28 cellular contexts compared by ENCODE assay signal in genomic region chr6:31187780-31188194, GRCh38. TPM values are rescaled to one million over a fixed set of nuclear protein-coding genes. Genes with fewer than 3 reads are reported as not detected.
DNase-seq lines count a peak whose midpoint lies in the region; ATAC-seq and TF ChIP-seq lines count a peak whose summit lies in the region.
"Had no signal": no experiment of that assay in that cellular context is flagged by ENCODE, and none has a peak within 500 bp of the region (broad histone marks: within the 10 kb centered on the region; RNA-seq: fewer than 3 reads in every experiment).

No MANE protein-coding gene starts in this region.

- H3K27me3 Mint-ChIP-seq in nephron (ENCODE audit: low read depth), result no peaks in the 10 kb centered on the region
- H3K27me3 Mint-ChIP-seq: activated naive CD8-positive, alpha-beta T cell treated with anti-CD3 and anti-CD28 coated beads, Interleukin-2, amount 10 ng/mL, durations not matched to agents 7 days and 5 days; CD4-positive, alpha-beta memory T cell had no signal

- no TSS peak for BruUV-seq in PC-3 (replicated peaks; lab: Mats Ljungman, UMichigan)

- H3K9ac ChIP-seq in PC-3 (ENCODE audit: low read length) (no peak overlapping the region), colonic mucosa (ENCODE audit: low read depth in 2 of 2, low read length in 2 of 2) (peak overlapping the region in 1 of 2 donors; percentile 3)

- H3K27me3 ChIP-seq in PC-3 (ENCODE audit: low read length), result no peaks in the 10 kb centered on the region
- H3K27me3 ChIP-seq in colonic mucosa, result no peaks in the 10 kb centered on the region
- H3K27me3 ChIP-seq: ovary, right lobe of liver had no signal

- intact Hi-C loops in PC-3 (cut with micrococcal nuclease), result no loop called here
- intact Hi-C loops in colonic mucosa (cut with DNase I), result loop anchor here (2.0 kb wide), 1 partner anchor 43 kb away; no protein-coding TSS in a partner anchor

- peak; percentile 98 for DNase-seq in Caki2 (ENCODE audit: low read depth)
- peak; percentile 33 for DNase-seq in PC-3
- peak; percentile 65 for DNase-seq in colonic mucosa
- no peak for DNase-seq in RPMI8226
- DNase-seq in Ammon's horn (ENCODE audit: low spot score), result no peak
- no peak for DNase-seq in hippocampal formation (lab: John Stamatoyannopoulos, UW)
- DNase-seq in AG08396 (ENCODE audit: low spot score), result no peak
- DNase-seq: activated CD4-positive, alpha-beta T cell treated with anti-CD3 and anti-CD28 coated beads, Interleukin-2, amount 50 U/mL, for 4 hours; activated CD8-positive, alpha-beta memory T cell treated with anti-CD3 and anti-CD28 coated beads, Interleukin-2, amount 50 U/mL, for 4 hours; activated naive CD8-positive, alpha-beta T cell treated with anti-CD3 and anti-CD28 coated beads, Interleukin-2, amount 10 ng/mL, durations not matched to agents 7 days and 5 days; CD4-positive, alpha-beta memory T cell; DMS53; effector CD8-positive, alpha-beta T cell; foreskin melanocyte; GF-D8; islet precursor cell; KBM-7; mesendoderm; MV-4-11; natural killer cell; NCI-H1930; ovary; right lobe of liver had no signal

- in situ Hi-C loops in Caki2 (cut with HindIII; ENCODE audit: low pct_unique_long_range_greater_than_20kb, low sequenced_read_pairs), result no loop called here

- CTCF ChIA-PET in PC-3 (lab: Charles Lee), result no interaction called here

- no peaks in the 10 kb centered on the region for H3K36me3 Mint-ChIP-seq in nephron (ENCODE audit: low read depth)
- H3K36me3 Mint-ChIP-seq: activated naive CD8-positive, alpha-beta T cell treated with anti-CD3 and anti-CD28 coated beads, Interleukin-2, amount 10 ng/mL, durations not matched to agents 7 days and 5 days; CD4-positive, alpha-beta memory T cell; natural killer cell had no signal

- H3K9me3 ChIP-seq in PC-3 (ENCODE audit: low read length) (no peaks in the 10 kb centered on the region), colonic mucosa (no peaks in the 10 kb centered on the region)
- H3K9me3 ChIP-seq: ovary, right lobe of liver had no signal

- H3K9me2 ChIP-seq in PC-3 (replicated peaks; ENCODE audit: low read length), result no peaks in the 10 kb centered on the region

- no peaks in the 10 kb centered on the region for H3K9me3 Mint-ChIP-seq in nephron
- H3K9me3 Mint-ChIP-seq: activated naive CD8-positive, alpha-beta T cell treated with anti-CD3 and anti-CD28 coated beads, Interleukin-2, amount 10 ng/mL, durations not matched to agents 7 days and 5 days; CD4-positive, alpha-beta memory T cell; natural killer cell had no signal

- POLR2A ChIA-PET in PC-3 (lab: Charles Lee; ENCODE audit: unreplicated experiment), result interaction anchor here (0.6 kb wide), 1 partner anchor 211 kb away, joined by 3 read pairs; no protein-coding TSS in a partner anchor

- H3K4me1 ChIP-seq in PC-3 (ENCODE audit: insufficient read depth, low read length) (no peaks in the 10 kb centered on the region), colonic mucosa (no peaks in the 10 kb centered on the region)

- H3K27ac ChIP-seq in PC-3 (ENCODE audit: low read length) (no peak overlapping the region), colonic mucosa (peak overlapping the region; percentile 96)
- H3K27ac ChIP-seq: ovary had no signal

- H3K27ac Mint-ChIP-seq in nephron, result peak overlapping the region; percentile 57 to 74 (median 68)
- H3K27ac Mint-ChIP-seq: activated naive CD8-positive, alpha-beta T cell treated with anti-CD3 and anti-CD28 coated beads, Interleukin-2, amount 10 ng/mL, durations not matched to agents 7 days and 5 days; CD4-positive, alpha-beta memory T cell; natural killer cell had no signal

- H3K4me3 ChIP-seq in PC-3 (ENCODE audit: low read length), result no peak overlapping the region
- no peak overlapping the region for H3K4me3 ChIP-seq in colonic mucosa
- H3K4me3 ChIP-seq: ovary, right lobe of liver had no signal

- no peak overlapping the region for H3K4me2 ChIP-seq in PC-3 (ENCODE audit: low read length)

- no peak for TF ChIP-seq CTCF in PC-3 (conservative IDR thresholded peaks at IDR 0.05; ENCODE audit: low read depth, low read length)
- TF ChIP-seq CTCF in colonic mucosa (IDR thresholded peaks at IDR 0.05), result no peak
- no peak for TF ChIP-seq CTCF in nephron (IDR thresholded peaks at IDR 0.05; ENCODE audit: unreplicated experiment in 3 of 3)

- no peaks in the 10 kb centered on the region for H3K4me1 Mint-ChIP-seq in nephron

- H3K4me3 Mint-ChIP-seq in nephron, result no peak overlapping the region
- H3K4me3 Mint-ChIP-seq: activated naive CD8-positive, alpha-beta T cell treated with anti-CD3 and anti-CD28 coated beads, Interleukin-2, amount 10 ng/mL, durations not matched to agents 7 days and 5 days; CD4-positive, alpha-beta memory T cell; natural killer cell had no signal

- no peaks in the 10 kb centered on the region for H3K79me2 ChIP-seq in PC-3 (ENCODE audit: low read length)

- peak; percentile 59 for ATAC-seq in PC-3
- ATAC-seq: HCT116, natural killer cell had no signal

- H2AFZ ChIP-seq in PC-3 (ENCODE audit: low read length), result no peak overlapping the region

- no peaks in the 10 kb centered on the region for H3K36me3 ChIP-seq in PC-3 (ENCODE audit: low read depth, low read length)
- no peaks in the 10 kb centered on the region for H3K36me3 ChIP-seq in colonic mucosa
- H3K36me3 ChIP-seq: ovary, right lobe of liver had no signal

- H3F3A ChIP-seq in PC-3 (ENCODE audit: low read length, unreplicated experiment), result no peaks in the 10 kb centered on the region

- no peaks in the 10 kb centered on the region for H4K20me1 ChIP-seq in PC-3 (ENCODE audit: low read length)

RNA-seq across cellular contexts. Expression of gene POU5F1, which starts 17.3 kb away (rescaled TPM):
- total RNA-seq in Caki2 (2014; rRNA removed; shearing (Covaris generic); ENCODE audit: low replicate concordance), result 0.09 and 26.0 TPM in 2 replicates
- total RNA-seq in PC-3 (2014; rRNA removed), result not detected in 2 replicates
- total RNA-seq in colonic mucosa, result 1 to 10 TPM; 3.4 to 7.0 TPM
- total RNA-seq: CD4-positive, alpha-beta memory T cell; natural killer cell; T-helper 2 cell treated with Interferon-gamma antibody and Interleukin-4, amounts not matched to agents 100 ng/mL and 5 ng/mL, for 36 hours had no signal

RNA-seq across cellular contexts. Expression of gene TCF19, which starts 29.4 kb away (rescaled TPM):
- total RNA-seq in Caki2 (2014; rRNA removed; shearing (Covaris generic); ENCODE audit: low replicate concordance), result 34.9 and 37.6 TPM in 2 replicates
- total RNA-seq in PC-3 (2014; rRNA removed) (79.0 and 88.6 TPM in 2 replicates), colonic mucosa (10 to 100 TPM in 1 of 2 donors, 1 to 10 TPM in 1; 8.8 to 39.6 TPM)

RNA-seq across cellular contexts. Expression of gene CCHCR1, which starts 30.2 kb away (rescaled TPM):
- 130 and 142 TPM in 2 replicates for total RNA-seq in Caki2 (2014; rRNA removed; shearing (Covaris generic); ENCODE audit: low replicate concordance)
- total RNA-seq in PC-3 (2014; rRNA removed), result 31.3 and 40.0 TPM in 2 replicates
- 10 to 100 TPM; 31.8 to 55.4 TPM for total RNA-seq in colonic mucosa

RNA-seq across cellular contexts. Expression of gene PSORS1C2, which starts 48.9 kb away (rescaled TPM):
- total RNA-seq in Caki2 (2014; rRNA removed; shearing (Covaris generic); ENCODE audit: low replicate concordance), result not detected in 2 replicates
- not detected in 2 replicates for total RNA-seq in PC-3 (2014; rRNA removed)
- not detected for total RNA-seq in colonic mucosa
- total RNA-seq: activated naive CD8-positive, alpha-beta T cell treated with anti-CD3 and anti-CD28 coated beads, Interleukin-2, amount 10 ng/mL, durations not matched to agents 7 days and 5 days; CD4-positive, alpha-beta memory T cell; chondrocyte; natural killer cell; ovary; right lobe of liver; subcutaneous adipose tissue; T-helper 2 cell treated with Interferon-gamma antibody and Interleukin-4, amounts not matched to agents 100 ng/mL and 5 ng/mL, for 36 hours had no signal

Comparison
In these comparisons a context has a peak if more than half of its experiments do, and no peak if none do; other contexts are left out.
1. DNase-seq: peak in Caki2 (single experiment), PC-3 (single experiment) and colonic mucosa (single experiment); none in RPMI8226 (single experiment), Ammon's horn (single experiment), hippocampal formation (0 of 2) and AG08396 (single experiment).